Comparison of ENCODE assay signal across 39 cellular contexts in the genomic region with DNA sequence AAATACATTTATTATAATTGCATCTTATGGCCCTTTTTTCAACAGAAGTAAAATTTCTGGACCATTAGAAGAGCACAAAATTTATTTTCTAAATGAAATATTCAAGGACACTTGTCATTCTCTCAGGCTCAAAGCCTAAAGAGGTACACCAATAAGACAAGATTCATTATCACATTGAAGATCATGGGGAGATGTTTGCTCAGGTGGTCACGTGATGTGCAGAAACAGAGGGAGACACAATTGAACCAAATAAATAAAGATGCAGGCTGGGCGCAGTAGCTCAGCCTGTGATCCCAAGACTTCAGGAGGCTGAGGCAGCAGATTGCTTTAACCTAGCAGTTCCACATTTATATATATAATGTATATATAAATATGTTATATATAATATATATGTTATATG.
"Had no signal": no experiment of that assay in that cellular context is flagged by ENCODE, and none has a peak within 500 bp of the region (broad histone marks: within the 10 kb centered on the region; RNA-seq: fewer than 3 reads in every experiment).

No MANE protein-coding gene starts in this region.

- H3K4me3 Mint-ChIP-seq: activated naive CD4-positive, alpha-beta T cell treated with anti-CD3 and anti-CD28 coated beads for 36 hours; activated naive CD4-positive, alpha-beta T cell treated with anti-CD3 and anti-CD28 coated beads, Interleukin-2, amount 10 ng/mL, durations not matched to agents 7 days and 5 days; activated naive CD4-positive, alpha-beta T cell treated with anti-CD3 and anti-CD28 coated beads, Interleukin-2, amount 50 U/mL, for 24 hours; activated naive CD8-positive, alpha-beta T cell; activated naive CD8-positive, alpha-beta T cell treated with anti-CD3 and anti-CD28 coated beads for 36 hours; activated naive CD8-positive, alpha-beta T cell treated with anti-CD3 and anti-CD28 coated beads, Interleukin-2, amount 10 ng/mL, durations not matched to agents 7 days and 5 days; activated naive CD8-positive, alpha-beta T cell treated with anti-CD3 and anti-CD28 coated beads, Interleukin-2, amount 50 U/mL, for 24 hours; activated T-cell treated with anti-CD3 and anti-CD28 coated beads, Interleukin-2, amount 50 U/mL, for 24 hours; activated T-cell treated with anti-CD3 and anti-CD28 coated beads, Interleukin-2, amount 50 U/mL, for 4 hours; activated T-cell treated with anti-CD3 and anti-CD28 coated beads, Interleukin-2, amount 50 U/mL, for 72 hours; activated T-helper 1 cell treated with anti-CD3 and anti-CD28 coated beads, Interleukin-12 subunit alpha, Interleukin-12 subunit beta, Interleukin-2, Interleukin-4 antibody, amounts not matched to agents 30 ng/mL and 10 ng/mL and 1 ng/mL, durations not matched to agents 14 hours and 24 hours and 36 hours; activated T-helper 17 cell treated with anti-CD3 and anti-CD28 coated beads, Interleukin-2, amount 50 U/mL, for 72 hours; brain; central memory CD8-positive, alpha-beta T cell had no signal

- H3K4me1 ChIP-seq: adrenal gland, ascending aorta, body of pancreas, breast epithelium had no signal

- H3K4me3 ChIP-seq: adrenal gland, ascending aorta, body of pancreas, breast epithelium, cardiac muscle cell had no signal

- H3K27me3 ChIP-seq: adrenal gland, ascending aorta, body of pancreas, brain microvascular endothelial cell, breast epithelium, cardiac muscle cell had no signal

- DNase-seq: activated effector memory CD4-positive, alpha-beta T cell treated with anti-CD3 and anti-CD28 coated beads, Interleukin-2, amount 50 U/mL, for 16 hours; activated effector memory CD4-positive, alpha-beta T cell treated with Interleukin-2 at 50 U/mL for 16 hours; activated gamma-delta T cell; activated gamma-delta T cell treated with Interleukin-2 at 50 U/mL for 16 hours; activated naive CD4-positive, alpha-beta T cell; activated naive CD4-positive, alpha-beta T cell treated with anti-CD3 and anti-CD28 coated beads for 36 hours; activated naive CD4-positive, alpha-beta T cell treated with anti-CD3 and anti-CD28 coated beads, Interleukin-2, amount 10 ng/mL, durations not matched to agents 7 days and 5 days; activated naive CD4-positive, alpha-beta T cell treated with anti-CD3 and anti-CD28 coated beads, Interleukin-2, amount 50 U/mL, for 16 hours; activated naive CD4-positive, alpha-beta T cell treated with Interleukin-2 at 50 U/mL for 16 hours; activated naive CD8-positive, alpha-beta T cell treated with anti-CD3 and anti-CD28 coated beads for 36 hours; activated naive CD8-positive, alpha-beta T cell treated with anti-CD3 and anti-CD28 coated beads, Interleukin-2, amount 10 ng/mL, durations not matched to agents 7 days and 5 days; activated naive CD8-positive, alpha-beta T cell treated with anti-CD3 and anti-CD28 coated beads, Interleukin-2, amount 50 U/mL, for 24 hours; activated T-cell treated with anti-CD3 and anti-CD28 coated beads, Interleukin-2, amount 50 U/mL, for 24 hours; activated T-cell treated with anti-CD3 and anti-CD28 coated beads, Interleukin-2, amount 50 U/mL, for 4 hours; activated T-cell treated with anti-CD3 and anti-CD28 coated beads, Interleukin-2, amount 50 U/mL, for 48 hours; activated T-cell treated with anti-CD3 and anti-CD28 coated beads, Interleukin-2, amount 50 U/mL, for 72 hours; adrenal gland; amniotic stem cell; amygdala; anterior cingulate cortex; aorta; body of pancreas; brain microvascular endothelial cell; caudate nucleus; central memory CD4-positive, alpha-beta T cell; cerebellar nuclear complex had no signal

- H3K4me1 Mint-ChIP-seq: activated naive CD4-positive, alpha-beta T cell treated with anti-CD3 and anti-CD28 coated beads, Interleukin-2, amount 10 ng/mL, durations not matched to agents 7 days and 5 days; activated naive CD4-positive, alpha-beta T cell treated with anti-CD3 and anti-CD28 coated beads, Interleukin-2, amount 50 U/mL, for 24 hours; activated naive CD8-positive, alpha-beta T cell treated with anti-CD3 and anti-CD28 coated beads for 36 hours; activated naive CD8-positive, alpha-beta T cell treated with anti-CD3 and anti-CD28 coated beads, Interleukin-2, amount 10 ng/mL, durations not matched to agents 7 days and 5 days; activated naive CD8-positive, alpha-beta T cell treated with anti-CD3 and anti-CD28 coated beads, Interleukin-2, amount 50 U/mL, for 24 hours; activated T-helper 17 cell treated with anti-CD3 and anti-CD28 coated beads, Interleukin-2, amount 50 U/mL, for 72 hours; central memory CD8-positive, alpha-beta T cell had no signal

- H3K36me3 ChIP-seq: adrenal gland, ascending aorta, brain microvascular endothelial cell, breast epithelium, cardiac muscle cell had no signal

- ATAC-seq: activated naive CD4-positive, alpha-beta T cell treated with anti-CD3 and anti-CD28 coated beads, Interleukin-2, amount 50 U/mL, for 72 hours; activated naive CD8-positive, alpha-beta T cell treated with anti-CD3 and anti-CD28 coated beads, Interleukin-2, amount 50 U/mL, for 24 hours; activated T-cell treated with anti-CD3 and anti-CD28 coated beads, Interleukin-2, amount 50 U/mL, for 4 hours; activated T-cell treated with anti-CD3 and anti-CD28 coated beads, Interleukin-2, amount 50 U/mL, for 72 hours; activated T-helper 17 cell treated with anti-CD3 and anti-CD28 coated beads, Interleukin-2, amount 50 U/mL, for 72 hours; body of pancreas had no signal

- H3K27ac ChIP-seq: adrenal gland, ascending aorta, body of pancreas, brain microvascular endothelial cell, breast epithelium, cardiac muscle cell had no signal

- FAIRE-seq: astrocyte, bronchial epithelial cell had no signal

- H3K27me3 Mint-ChIP-seq: activated naive CD4-positive, alpha-beta T cell treated with anti-CD3 and anti-CD28 coated beads, Interleukin-2, amount 50 U/mL, for 24 hours; activated naive CD8-positive, alpha-beta T cell; activated naive CD8-positive, alpha-beta T cell treated with anti-CD3 and anti-CD28 coated beads for 36 hours; activated naive CD8-positive, alpha-beta T cell treated with anti-CD3 and anti-CD28 coated beads, Interleukin-2, amount 50 U/mL, for 24 hours; activated T-cell treated with anti-CD3 and anti-CD28 coated beads, Interleukin-2, amount 50 U/mL, for 24 hours; activated T-helper 17 cell treated with anti-CD3 and anti-CD28 coated beads, Interleukin-2, amount 50 U/mL, for 72 hours; brain; central memory CD8-positive, alpha-beta T cell had no signal

- H3K36me3 Mint-ChIP-seq: activated naive CD4-positive, alpha-beta T cell treated with anti-CD3 and anti-CD28 coated beads, Interleukin-2, amount 10 ng/mL, durations not matched to agents 7 days and 5 days; activated naive CD4-positive, alpha-beta T cell treated with anti-CD3 and anti-CD28 coated beads, Interleukin-2, amount 50 U/mL, for 24 hours; activated naive CD4-positive, alpha-beta T cell treated with anti-CD3 and anti-CD28 coated beads, Interleukin-2, amount 50 U/mL, for 72 hours; activated naive CD8-positive, alpha-beta T cell; activated naive CD8-positive, alpha-beta T cell treated with anti-CD3 and anti-CD28 coated beads for 36 hours; activated naive CD8-positive, alpha-beta T cell treated with anti-CD3 and anti-CD28 coated beads, Interleukin-2, amount 10 ng/mL, durations not matched to agents 7 days and 5 days; brain had no signal

- H3K9me3 Mint-ChIP-seq: activated naive CD4-positive, alpha-beta T cell treated with anti-CD3 and anti-CD28 coated beads for 36 hours; activated naive CD4-positive, alpha-beta T cell treated with anti-CD3 and anti-CD28 coated beads, Interleukin-2, amount 10 ng/mL, durations not matched to agents 7 days and 5 days; activated naive CD4-positive, alpha-beta T cell treated with anti-CD3 and anti-CD28 coated beads, Interleukin-2, amount 50 U/mL, for 24 hours; activated naive CD4-positive, alpha-beta T cell treated with anti-CD3 and anti-CD28 coated beads, Interleukin-2, amount 50 U/mL, for 72 hours; activated naive CD8-positive, alpha-beta T cell treated with anti-CD3 and anti-CD28 coated beads for 36 hours; activated naive CD8-positive, alpha-beta T cell treated with anti-CD3 and anti-CD28 coated beads, Interleukin-2, amount 10 ng/mL, durations not matched to agents 7 days and 5 days; activated naive CD8-positive, alpha-beta T cell treated with anti-CD3 and anti-CD28 coated beads, Interleukin-2, amount 50 U/mL, for 24 hours; activated T-cell treated with anti-CD3 and anti-CD28 coated beads, Interleukin-2, amount 50 U/mL, for 24 hours; activated T-cell treated with anti-CD3 and anti-CD28 coated beads, Interleukin-2, amount 50 U/mL, for 4 hours; activated T-cell treated with anti-CD3 and anti-CD28 coated beads, Interleukin-2, amount 50 U/mL, for 72 hours; activated T-helper 1 cell treated with anti-CD3 and anti-CD28 coated beads, Interleukin-12 subunit alpha, Interleukin-12 subunit beta, Interleukin-2, Interleukin-4 antibody, amounts not matched to agents 30 ng/mL and 10 ng/mL and 1 ng/mL, durations not matched to agents 14 hours and 24 hours and 36 hours; activated T-helper 17 cell treated with anti-CD3 and anti-CD28 coated beads, Interleukin-2, amount 50 U/mL, for 72 hours; activated T-helper 2 cell treated with anti-CD3 and anti-CD28 coated beads, Interferon-gamma antibody, Interleukin-2, Interleukin-4, amounts not matched to agents 10 μg/mL and 5 μg/mL and 100 μg/mL, durations not matched to agents 14 hours and 24 hours and 36 hours; central memory CD8-positive, alpha-beta T cell had no signal

- H3K27ac Mint-ChIP-seq: activated naive CD4-positive, alpha-beta T cell treated with anti-CD3 and anti-CD28 coated beads for 36 hours; activated naive CD4-positive, alpha-beta T cell treated with anti-CD3 and anti-CD28 coated beads, Interleukin-2, amount 10 ng/mL, durations not matched to agents 7 days and 5 days; activated naive CD4-positive, alpha-beta T cell treated with anti-CD3 and anti-CD28 coated beads, Interleukin-2, amount 50 U/mL, for 24 hours; activated naive CD4-positive, alpha-beta T cell treated with anti-CD3 and anti-CD28 coated beads, Interleukin-2, amount 50 U/mL, for 72 hours; activated naive CD8-positive, alpha-beta T cell; activated naive CD8-positive, alpha-beta T cell treated with anti-CD3 and anti-CD28 coated beads for 36 hours; activated naive CD8-positive, alpha-beta T cell treated with anti-CD3 and anti-CD28 coated beads, Interleukin-2, amount 10 ng/mL, durations not matched to agents 7 days and 5 days; activated naive CD8-positive, alpha-beta T cell treated with anti-CD3 and anti-CD28 coated beads, Interleukin-2, amount 50 U/mL, for 24 hours; activated T-cell treated with anti-CD3 and anti-CD28 coated beads, Interleukin-2, amount 50 U/mL, for 24 hours; activated T-cell treated with anti-CD3 and anti-CD28 coated beads, Interleukin-2, amount 50 U/mL, for 72 hours; activated T-helper 1 cell treated with anti-CD3 and anti-CD28 coated beads, Interleukin-12 subunit alpha, Interleukin-12 subunit beta, Interleukin-2, Interleukin-4 antibody, amounts not matched to agents 30 ng/mL and 10 ng/mL and 1 ng/mL, durations not matched to agents 14 hours and 24 hours and 36 hours; activated T-helper 17 cell treated with anti-CD3 and anti-CD28 coated beads, Interleukin-2, amount 50 U/mL, for 72 hours; activated T-helper 2 cell treated with anti-CD3 and anti-CD28 coated beads, Interferon-gamma antibody, Interleukin-2, Interleukin-4, amounts not matched to agents 10 μg/mL and 5 μg/mL and 100 μg/mL, durations not matched to agents 14 hours and 24 hours and 36 hours; brain had no signal

- H3K9me3 ChIP-seq: adrenal gland, ascending aorta, body of pancreas, breast epithelium had no signal
